Comparison of ENCODE assay signal across 7 cellular contexts in the genomic region with DNA sequence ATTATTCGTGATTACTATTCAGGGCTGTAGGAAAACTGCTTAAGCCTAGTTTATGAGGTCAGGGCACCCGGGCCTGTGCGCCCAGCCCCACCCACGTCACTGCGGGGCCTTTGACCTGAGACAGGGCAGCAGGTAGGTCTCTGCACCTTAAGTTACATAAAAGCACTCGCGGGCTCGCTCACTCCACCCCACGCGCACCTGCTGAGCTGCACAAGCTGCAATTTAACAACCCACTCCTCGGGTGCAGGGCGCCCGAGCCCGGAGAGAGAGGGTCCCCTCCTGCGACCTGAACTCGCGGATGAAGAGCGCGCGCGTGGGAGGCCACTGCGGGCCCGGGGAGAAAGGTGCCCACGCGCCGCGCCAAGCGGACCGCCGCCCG. TPM values are rescaled to one million over a fixed set of nuclear protein-coding genes. Genes with fewer than 3 reads are reported as not detected.
DNase-seq lines count a peak whose midpoint lies in the region; ATAC-seq lines count a peak whose summit lies in the region.

No MANE protein-coding gene starts in this region.

- peak overlapping the region; percentile 55 to 85 for H3K27ac Mint-ChIP-seq in activated naive CD4-positive, alpha-beta T cell treated with anti-CD3 and anti-CD28 coated beads, Interleukin-2, amount 50 U/mL, for 72 hours

- peak overlapping the region; percentile 81 to 87 for H3K4me3 ChIP-seq in stomach smooth muscle (ENCODE audit: low read length in 2 of 2)

- H3K27me3 ChIP-seq in layer of hippocampus (ENCODE audit: control insufficient read depth, insufficient read depth, low read length) (peaks cover under 1% of the 10 kb centered on the region), stomach smooth muscle (ENCODE audit: control insufficient read depth in 1 of 2, insufficient read depth in 2 of 2, low read length in 2 of 2) (peaks cover 5 to 13% of the 10 kb centered on the region in 2 donors)

- H3K9me3 Mint-ChIP-seq in activated naive CD4-positive, alpha-beta T cell treated with anti-CD3 and anti-CD28 coated beads, Interleukin-2, amount 50 U/mL, for 72 hours = no peaks in the 10 kb centered on the region

- H3K36me3 Mint-ChIP-seq in activated naive CD4-positive, alpha-beta T cell treated with anti-CD3 and anti-CD28 coated beads, Interleukin-2, amount 50 U/mL, for 72 hours = peaks cover 6 to 18% of the 10 kb centered on the region in 2 donors

- DNase-seq in activated naive CD4-positive, alpha-beta T cell treated with anti-CD3 and anti-CD28 coated beads, Interleukin-2, amount 50 U/mL, for 72 hours (ENCODE audit: low spot score in 2 of 2) = peak in 1 of 2 donors; percentile 24
- no peak for DNase-seq in KBM-7

- H3K27ac ChIP-seq in layer of hippocampus (ENCODE audit: low read depth, low read length) (peak overlapping the region; percentile 38), stomach smooth muscle (ENCODE audit: low read length) (no peak overlapping the region)

- ATAC-seq in GM19438 (IDR thresholded peaks at IDR 0.05; ENCODE audit: low read depth, unreplicated experiment) (peak; percentile 21), HG03103 (IDR thresholded peaks at IDR 0.05; ENCODE audit: low read depth, unreplicated experiment) (peak; percentile 20), HG03135 (IDR thresholded peaks at IDR 0.05; ENCODE audit: unreplicated experiment) (no peak)
- ATAC-seq in activated naive CD4-positive, alpha-beta T cell treated with anti-CD3 and anti-CD28 coated beads, Interleukin-2, amount 50 U/mL, for 72 hours = peak in 1 of 2 donors; percentile 19

- peak overlapping the region; percentile 71 to 73 for H3K9ac ChIP-seq in stomach smooth muscle (ENCODE audit: low read length in 2 of 2)

- H3K4me1 ChIP-seq in stomach smooth muscle (ENCODE audit: control insufficient read depth, insufficient read depth, low read length) = peaks cover 12% of the 10 kb centered on the region

- H3K9me3 ChIP-seq in stomach smooth muscle (ENCODE audit: control insufficient read depth in 2 of 2, low read length in 2 of 2) = no peaks in the 10 kb centered on the region

- peaks cover 14 to 21% of the 10 kb centered on the region in 2 donors for H3K36me3 ChIP-seq in stomach smooth muscle (ENCODE audit: control insufficient read depth in 2 of 2, insufficient read depth in 2 of 2, low read length in 2 of 2)

- in situ Hi-C loops in KBM-7 (cut with MboI; ENCODE audit: low pct_unique_long_range_greater_than_20kb, low sequenced_read_pairs) = no loop called here

RNA-seq across cellular contexts. Expression of gene ICMT, which starts 0.5 kb away (rescaled TPM):
- total RNA-seq in activated naive CD4-positive, alpha-beta T cell treated with anti-CD3 and anti-CD28 coated beads, Interleukin-2, amount 50 U/mL, for 72 hours = 10 to 100 TPM; 31.6 to 34.1 TPM

RNA-seq across cellular contexts. Expression of gene HES3, which starts 8.7 kb away (rescaled TPM):
- not detected for total RNA-seq in activated naive CD4-positive, alpha-beta T cell treated with anti-CD3 and anti-CD28 coated beads, Interleukin-2, amount 50 U/mL, for 72 hours

RNA-seq across cellular contexts. Expression of gene GPR153, which starts 25.6 kb away (rescaled TPM):
- under 1 TPM; 0.31 to 0.73 TPM for total RNA-seq in activated naive CD4-positive, alpha-beta T cell treated with anti-CD3 and anti-CD28 coated beads, Interleukin-2, amount 50 U/mL, for 72 hours

RNA-seq across cellular contexts. Expression of gene RNF207, which starts 29.4 kb away (rescaled TPM):
- 10 to 100 TPM in 1 of 2 donors, 1 to 10 TPM in 1; 1.5 to 20.6 TPM for total RNA-seq in activated naive CD4-positive, alpha-beta T cell treated with anti-CD3 and anti-CD28 coated beads, Interleukin-2, amount 50 U/mL, for 72 hours

RNA-seq across cellular contexts. Expression of gene RPL22, which starts 35.9 kb away (rescaled TPM):
- total RNA-seq in activated naive CD4-positive, alpha-beta T cell treated with anti-CD3 and anti-CD28 coated beads, Interleukin-2, amount 50 U/mL, for 72 hours = 100 to 1,000 TPM; 514 to 595 TPM
